ENCODE assay signal across 1 cellular context in genomic region chr7:93629291-93629801, GRCh38.
TF ChIP-seq lines count a peak whose summit lies in the region.

No MANE protein-coding gene starts in this region.

TF ChIP-seq in HepG2, 621 proteins besides CTCF, POLR2A, EP300 and RAD21:
- TF ChIP-seq LCORL (IDR thresholded peaks at IDR 0.05) (0 out of 2 replicates have a peak, but pooled peaks have one; percentile 15), LCORL (CRISPR knock-in tag; IDR thresholded peaks at IDR 0.05) (no peak), ZSCAN29 (CRISPR knock-in tag; conservative IDR thresholded peaks at IDR 0.05) (no peak)
